ENCODE assay signal across 22 cellular contexts in the genomic region with DNA sequence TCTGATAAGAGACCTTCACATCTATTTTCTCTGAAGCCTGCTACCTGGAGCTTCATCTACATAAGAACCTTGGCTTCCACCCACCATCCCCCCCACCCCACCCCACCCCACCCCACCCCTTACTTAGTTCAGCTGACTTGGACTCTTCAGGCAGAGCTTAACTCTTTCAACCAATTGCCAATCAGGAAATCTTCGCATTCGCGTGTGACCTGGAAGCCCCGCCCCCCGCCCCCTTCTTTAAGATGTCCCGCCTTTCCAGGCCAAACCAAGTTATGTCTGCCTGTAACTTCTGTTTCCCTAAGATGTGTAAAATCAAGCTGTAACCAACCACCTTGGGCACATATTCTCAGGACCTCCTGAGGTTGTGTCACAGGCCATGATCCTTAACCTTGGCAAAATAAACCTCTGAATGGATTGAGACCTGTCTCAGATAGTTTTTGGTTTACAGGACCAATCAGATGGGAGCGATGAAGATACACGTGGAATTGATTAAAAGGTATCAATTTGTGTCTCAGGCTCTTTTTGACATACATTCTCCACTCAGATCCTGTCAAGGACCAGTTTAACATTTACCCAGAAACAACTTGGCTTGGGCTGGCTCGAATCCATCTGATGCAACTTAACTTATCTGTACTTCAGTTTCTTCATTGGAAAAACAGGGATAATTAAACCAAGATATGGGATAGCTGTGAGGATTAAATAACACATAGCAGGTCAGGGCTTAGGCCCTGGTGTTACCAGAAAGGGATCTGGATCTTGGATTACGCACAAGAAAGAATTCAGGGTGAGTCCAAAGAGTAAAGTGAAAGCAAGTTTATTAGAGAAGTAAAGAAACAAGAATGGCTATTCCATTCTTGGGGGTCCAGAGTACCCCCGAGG. TPM values are rescaled to one million over a fixed set of nuclear protein-coding genes. Genes with fewer than 3 reads are reported as not detected.
DNase-seq lines count a peak whose midpoint lies in the region; ATAC-seq and TF ChIP-seq lines count a peak whose summit lies in the region.
"Had no signal": no experiment of that assay in that cellular context is flagged by ENCODE, and none has a peak within 500 bp of the region (broad histone marks: within the 10 kb centered on the region; RNA-seq: fewer than 3 reads in every experiment).

No MANE protein-coding gene starts in this region.

- RAD21 ChIA-PET in HCT116 (lab: Charles Lee; ENCODE audit: low non-redundant PET in 1 of 2, low total read pairs in 2 of 2, uncharacterized antibody in 2 of 2, unreplicated experiment in 2 of 2): no interaction called here

- BruUV-seq in HCT116 (replicated peaks; lab: Mats Ljungman, UMichigan): no TSS peak

- no peak overlapping the region for H2AFZ ChIP-seq in HCT116 (ENCODE audit: low read depth, low read length, poor library complexity, severe bottlenecking)

- H3K27me3 Mint-ChIP-seq in neural crest cell (ENCODE audit: low read depth): no peaks in the 10 kb centered on the region
- no peaks in the 10 kb centered on the region for H3K27me3 Mint-ChIP-seq in activated naive CD4-positive, alpha-beta T cell treated with anti-CD3 and anti-CD28 coated beads for 36 hours (ENCODE audit: low read depth)

- no peaks in the 10 kb centered on the region for H3K9me2 ChIP-seq in HCT116 (ENCODE audit: insufficient read depth)

- POLR2A ChIA-PET in HCT116 (lab: Charles Lee): interaction anchor here (0.6 kb wide), 1 partner anchor 1061 kb away, joined by 4 read pairs; no protein-coding TSS in a partner anchor

- no peak for TF ChIP-seq EP300 in esophagus muscularis mucosa (IDR thresholded peaks at IDR 0.05)

- H4K20me1 ChIP-seq in HCT116 (ENCODE audit: insufficient read depth): no peaks in the 10 kb centered on the region

- TF ChIP-seq CTCF in HCT116 (IDR thresholded peaks at IDR 0.05 in 2 of 3, conservative IDR thresholded peaks at IDR 0.05 in 1 of 3; ENCODE audit: borderline replicate concordance in 1 of 3, insufficient read depth in 1 of 3, low read depth in 2 of 3, low read length in 2 of 3) (no peak), esophagus muscularis mucosa (IDR thresholded peaks at IDR 0.05) (no peak), neural crest cell (conservative IDR thresholded peaks at IDR 0.05) (no peak)

- TF ChIP-seq POLR2A in HCT116 (IDR thresholded peaks at IDR 0.05; ENCODE audit: borderline replicate concordance, extremely low read depth, insufficient read depth, insufficient read length) (no peak), esophagus muscularis mucosa (IDR thresholded peaks at IDR 0.05; ENCODE audit: low read depth) (no peak)

- no peak for TF ChIP-seq RAD21 in HCT116 (IDR thresholded peaks at IDR 0.05; ENCODE audit: low read depth)

- no peak overlapping the region for H3K9ac ChIP-seq in HCT116 (ENCODE audit: low read length)

- peaks cover 10% of the 10 kb centered on the region for H3K4me1 Mint-ChIP-seq in neural crest cell
- peaks cover 11% of the 10 kb centered on the region for H3K4me1 Mint-ChIP-seq in activated naive CD4-positive, alpha-beta T cell treated with anti-CD3 and anti-CD28 coated beads for 36 hours (ENCODE audit: low read depth)

- H3K9me3 ChIP-seq in HCT116 (ENCODE audit: control insufficient read depth in 1 of 2, insufficient read depth in 1 of 2, low read depth in 1 of 2, low read length in 2 of 2) (no peaks in the 10 kb centered on the region), esophagus muscularis mucosa (no peaks in the 10 kb centered on the region)
- H3K9me3 ChIP-seq: HAP-1, upper lobe of left lung had no signal

- no peak overlapping the region for H3K27ac ChIP-seq in HCT116 (ENCODE audit: low read depth, low read length)
- peak overlapping the region; percentile 73 to 86 (median 78) for H3K27ac ChIP-seq in esophagus muscularis mucosa (replicated peaks in 1 of 4)
- H3K27ac ChIP-seq: 22Rv1, breast epithelium, upper lobe of left lung, WERI-Rb-1 had no signal

- 0 out of 4 replicates have a peak overlapping the region, but pooled peaks of 1 of the 2 experiments have one; percentile 5 for H3K4me3 ChIP-seq in HCT116 (replicated peaks in 1 of 2; ENCODE audit: low read depth in 1 of 2, low read length in 2 of 2)
- no peak overlapping the region for H3K4me3 ChIP-seq in esophagus muscularis mucosa
- H3K4me3 ChIP-seq: breast epithelium, HAP-1, upper lobe of left lung had no signal

- peaks cover 2% of the 10 kb centered on the region in 2 experiments; a peak in 2 of 4 replicates for H3K36me3 ChIP-seq in HCT116 (ENCODE audit: control insufficient read depth in 1 of 2, insufficient read depth in 2 of 2, low read length in 2 of 2)
- H3K36me3 ChIP-seq in esophagus muscularis mucosa: peaks cover 0 to 2% (median under 1%) of the 10 kb centered on the region in 4 donors
- H3K36me3 ChIP-seq: breast epithelium, HAP-1, upper lobe of left lung had no signal

- no peaks in the 10 kb centered on the region for H3K79me2 ChIP-seq in HCT116 (ENCODE audit: insufficient read depth, low read length)

- intact Hi-C loops in HCT116 (cut with micrococcal nuclease): no loop called here
- intact Hi-C loops in esophagus muscularis mucosa (cut with DNase I): no loop called here
- intact Hi-C loops in activated naive CD4-positive, alpha-beta T cell treated with anti-CD3 and anti-CD28 coated beads for 36 hours (cut with micrococcal nuclease): no loop called here

- CTCF ChIA-PET in HCT116 (lab: Charles Lee): interaction anchor here (0.9 to 4.5 kb wide), 2 partner anchors 124 to 147 kb away, joined by 4 to 55 read pairs; no protein-coding TSS in a partner anchor
- CTCF ChIA-PET in activated naive CD4-positive, alpha-beta T cell treated with anti-CD3 and anti-CD28 coated beads for 36 hours (lab: Charles Lee): interaction anchor here (0.6 to 1.3 kb wide), 4 partner anchors 17 to 816 kb away, joined by 3 to 4 read pairs (median 4); no protein-coding TSS in a partner anchor

- H3K27ac Mint-ChIP-seq in neural crest cell (ENCODE audit: unreplicated experiment): peak overlapping the region; percentile 11
- H3K27ac Mint-ChIP-seq in activated naive CD4-positive, alpha-beta T cell treated with anti-CD3 and anti-CD28 coated beads for 36 hours: no peak overlapping the region
- H3K27ac Mint-ChIP-seq: natural killer cell; stimulated activated naive CD8-positive, alpha-beta T cell treated with anti-CD3 and anti-CD28 coated beads, Interleukin-15, Interleukin-2, amounts not matched to agents 100 ng/mL and 50 ng/mL, for 24 hours had no signal

- H3K36me3 Mint-ChIP-seq in neural crest cell (ENCODE audit: low read depth): no peaks in the 10 kb centered on the region
- H3K36me3 Mint-ChIP-seq in activated naive CD4-positive, alpha-beta T cell treated with anti-CD3 and anti-CD28 coated beads for 36 hours (ENCODE audit: low read depth): peaks cover under 1% of the 10 kb centered on the region
- H3K36me3 Mint-ChIP-seq: natural killer cell had no signal

- no peaks in the 10 kb centered on the region for H3K9me3 Mint-ChIP-seq in neural crest cell
- peaks cover 6% of the 10 kb centered on the region for H3K9me3 Mint-ChIP-seq in activated naive CD4-positive, alpha-beta T cell treated with anti-CD3 and anti-CD28 coated beads for 36 hours
- H3K9me3 Mint-ChIP-seq: natural killer cell had no signal

- H3K4me1 ChIP-seq in HCT116 (ENCODE audit: control insufficient read depth in 1 of 2, insufficient read depth in 2 of 2, low read length in 2 of 2) (peaks cover 9 to 39% of the 10 kb centered on the region in 2 experiments; a peak in 3 of 4 replicates), esophagus muscularis mucosa (peaks cover 5 to 48% (median 43%) of the 10 kb centered on the region in 4 donors)
- H3K4me1 ChIP-seq: breast epithelium, HAP-1 had no signal

- peak overlapping the region; percentile 57 for H3K4me2 ChIP-seq in HCT116 (ENCODE audit: low read length)

- DNase-seq in NCI-H82 (lab: John Stamatoyannopoulos, UW) (peak; percentile 2), NCI-H82 treated with DMSO at 0.1 percent for 48 hours (lab: John Stamatoyannopoulos, UW; ENCODE audit: unreplicated experiment) (no peak), HCT116 (ENCODE audit: low read depth, low spot score) (no peak), esophagus muscularis mucosa (ENCODE audit: extremely low spot score) (no peak), neural crest cell (ENCODE audit: low read depth, low spot score) (no peak), SHP77 (lab: John Stamatoyannopoulos, UW) (no peak)
- no peak for DNase-seq in activated naive CD4-positive, alpha-beta T cell treated with anti-CD3 and anti-CD28 coated beads for 36 hours
- DNase-seq: AML-193, foreskin fibroblast, hypothalamus, mesenchymal stem cell, natural killer cell, NCI-H1105, NCI-H2081, NCI-H446, upper lobe of left lung, WERI-Rb-1 had no signal

- H3K27me3 ChIP-seq in HCT116 (ENCODE audit: insufficient read depth, low read length): no peaks in the 10 kb centered on the region
- no peaks in the 10 kb centered on the region for H3K27me3 ChIP-seq in esophagus muscularis mucosa
- H3K27me3 ChIP-seq: breast epithelium, upper lobe of left lung had no signal

- H3K4me3 Mint-ChIP-seq in neural crest cell: no peak overlapping the region
- H3K4me3 Mint-ChIP-seq in activated naive CD4-positive, alpha-beta T cell treated with anti-CD3 and anti-CD28 coated beads for 36 hours: no peak overlapping the region
- H3K4me3 Mint-ChIP-seq: natural killer cell; stimulated activated naive CD8-positive, alpha-beta T cell treated with anti-CD3 and anti-CD28 coated beads, Interleukin-15, Interleukin-2, amounts not matched to agents 100 ng/mL and 50 ng/mL, for 24 hours had no signal

- 85% methylated on average over 11 of the region's 11 CpGs for WGBS in esophagus muscularis mucosa

- ATAC-seq in HCT116: no peak
- no peak for ATAC-seq in HG02571 (IDR thresholded peaks at IDR 0.05; ENCODE audit: unreplicated experiment)
- ATAC-seq: natural killer cell had no signal

TF ChIP-seq in HCT116, 20 proteins besides CTCF, POLR2A, EP300 and RAD21:
- TF ChIP-seq POLR2AphosphoS5 (IDR thresholded peaks at IDR 0.05; ENCODE audit: low read depth, low read length) (no peak), SIN3A (IDR thresholded peaks at IDR 0.05; ENCODE audit: low read depth) (no peak), JUND (IDR thresholded peaks at IDR 0.05) (no peak), CBX3 (IDR thresholded peaks at IDR 0.05; ENCODE audit: low read depth) (no peak), TCF7L2 (IDR thresholded peaks at IDR 0.05; ENCODE audit: borderline replicate concordance, extremely low read depth, insufficient read depth, insufficient read length) (no peak), SRF (IDR thresholded peaks at IDR 0.05; ENCODE audit: low read depth) (no peak), YY1 (IDR thresholded peaks at IDR 0.05; ENCODE audit: extremely low read depth, insufficient replicate concordance, low read depth, low read length) (no peak)

RNA-seq across cellular contexts. Expression of a gene that starts 43.6 kb away (rescaled TPM):
- total RNA-seq in HCT116 (2021; ENCODE audit: unreplicated experiment): 31.2 TPM
- polyA plus RNA-seq in HCT116 (2012): 30.0 and 30.3 TPM in 2 replicates
- 10 to 100 TPM; 12.4 to 22.4 (median 16.2) TPM for total RNA-seq in esophagus muscularis mucosa
- total RNA-seq in neural crest cell: 4.6 and 4.9 TPM in 2 replicates
- 10 to 100 TPM; 12.9 to 13.5 TPM for total RNA-seq in activated naive CD4-positive, alpha-beta T cell treated with anti-CD3 and anti-CD28 coated beads for 36 hours

RNA-seq across cellular contexts. Expression of a gene that starts 54.7 kb away (rescaled TPM):
- total RNA-seq in HCT116 (2021; ENCODE audit: unreplicated experiment) (39.2 TPM), esophagus muscularis mucosa (10 to 100 TPM; 15.8 to 31.4 (median 23.6) TPM), neural crest cell (27.4 and 30.9 TPM in 2 replicates)
- polyA plus RNA-seq in HCT116 (2012): 34.6 and 36.1 TPM in 2 replicates
- 10 to 100 TPM; 14.6 to 15.0 TPM for total RNA-seq in activated naive CD4-positive, alpha-beta T cell treated with anti-CD3 and anti-CD28 coated beads for 36 hours
